1 cellular context compared by ENCODE assay signal in genomic region chr1:31765516-31765915, GRCh38.
TF ChIP-seq lines count a peak whose summit lies in the region.

No MANE protein-coding gene starts in this region.

TF ChIP-seq in K562, 482 proteins besides CTCF, POLR2A, EP300 and RAD21:
- no peak for TF ChIP-seq PBX2 (CRISPR knock-in tag; IDR thresholded peaks at IDR 0.05; ENCODE audit: low read depth)
- TF ChIP-seq PBX2 (tag; conservative IDR thresholded peaks at IDR 0.05; ENCODE audit: low read depth) = peak; percentile 53
- no peak for TF ChIP-seq TFAP4 (CRISPR knock-in tag; IDR thresholded peaks at IDR 0.05; ENCODE audit: borderline replicate concordance)
- no peak for TF ChIP-seq E2F8 (IDR thresholded peaks at IDR 0.05; ENCODE audit: low read depth, partially characterized antibody)
- peak; percentile 63 for TF ChIP-seq PKNOX1 (IDR thresholded peaks at IDR 0.05)
- TF ChIP-seq ZFX (CRISPR knock-in tag; IDR thresholded peaks at IDR 0.05) = no peak
- TF ChIP-seq MEIS2 (IDR thresholded peaks at IDR 0.05; ENCODE audit: partially characterized antibody) = peak; percentile 59
